In genomic region chr10:103278862-103279298, GRCh38 we compare ENCODE assay signal across 8 cellular contexts. TPM values are rescaled to one million over a fixed set of nuclear protein-coding genes. Genes with fewer than 3 reads are reported as not detected.
DNase-seq lines count a peak whose midpoint lies in the region; ATAC-seq, FAIRE-seq and TF ChIP-seq lines count a peak whose summit lies in the region.

No MANE protein-coding gene starts in this region.

- no peak overlapping the region for H3K18ac ChIP-seq in H1 (ENCODE audit: extremely low read depth, low read length)

- H4K91ac ChIP-seq in H1 (replicated peaks; ENCODE audit: insufficient read length, low read length) = no peak overlapping the region

- H3K27me3 ChIP-seq in H1 (replicated peaks in 1 of 4; ENCODE audit: control insufficient read depth in 3 of 4, extremely low read depth in 1 of 4, insufficient read depth in 3 of 4, low read length in 3 of 4) (peaks cover 17 to 40% (median 37%) of the 10 kb centered on the region in 4 experiments), neural progenitor cell (peaks cover 68% of the 10 kb centered on the region)

- no peak overlapping the region for H3K56ac ChIP-seq in H1 (replicated peaks; ENCODE audit: insufficient read length, low read depth, low read length)

- ATAC-seq in activated B cell treated with CpG ODN at 0.5 μM for 24 hours (ENCODE audit: low read depth) = no peak
- no peak for ATAC-seq in HG03095 (IDR thresholded peaks at IDR 0.05; ENCODE audit: unreplicated experiment)

- TF ChIP-seq EP300 in H1 (IDR thresholded peaks at IDR 0.05; ENCODE audit: borderline replicate concordance in 1 of 2, low read depth in 2 of 2, low read length in 2 of 2) = no peak

- intact Hi-C loops in activated B cell treated with CpG ODN at 0.5 μM for 24 hours (cut with micrococcal nuclease) = no loop called here

- H3F3A ChIP-seq in neural progenitor cell (ENCODE audit: low read depth) = peaks cover 48% of the 10 kb centered on the region

- POLR2A ChIA-PET in HEK293T (lab: Yijun Ruan, JAX) = interaction anchor here (0.7 to 1.7 kb wide), 2 partner anchors 17 to 30 kb away, joined by 3 read pairs; no protein-coding TSS in a partner anchor
- POLR2A ChIA-PET in activated B cell treated with CpG ODN at 0.5 μM for 24 hours (lab: Charles Lee) = no interaction called here
- POLR2A ChIA-PET in H1 (lab: Charles Lee; ENCODE audit: partially characterized antibody) = interaction anchor here (0.6 to 1.2 kb wide), 5 partner anchors 28 to 67 kb away, joined by 3 read pairs; no protein-coding TSS in a partner anchor

- no peak overlapping the region for H2BK5ac ChIP-seq in H1 (ENCODE audit: low read depth, low read length)

- peak overlapping the region; percentile 85 to 88 for H3K4me2 ChIP-seq in H1 (ENCODE audit: insufficient read depth in 1 of 2, low read depth in 2 of 2, low read length in 2 of 2)
- no peak overlapping the region for H3K4me2 ChIP-seq in neural progenitor cell

- TF ChIP-seq CTCF in activated B cell treated with CpG ODN at 0.5 μM for 24 hours (IDR thresholded peaks at IDR 0.05) (no peak), H1 (IDR thresholded peaks at IDR 0.05; ENCODE audit: control extremely low read depth in 1 of 3, insufficient read depth in 1 of 3, low read depth in 1 of 3, low read length in 3 of 3) (no peak), neural progenitor cell (IDR thresholded peaks at IDR 0.05) (no peak)

- H2AFZ ChIP-seq in H1 (ENCODE audit: low read length) (no peak overlapping the region), neural progenitor cell (replicated peaks) (no peak overlapping the region)

- no peak overlapping the region for H4K5ac ChIP-seq in H1 (ENCODE audit: insufficient read length, low read depth, low read length)

- H2BK20ac ChIP-seq in H1 (ENCODE audit: low read length) = no peak overlapping the region

- H3K9ac ChIP-seq in H1 (replicated peaks in 1 of 4; ENCODE audit: extremely low read depth in 1 of 4, low read depth in 3 of 4, low read length in 3 of 4) = no peak overlapping the region
- H3K9ac ChIP-seq in neural progenitor cell = no peak overlapping the region

- H3K27ac ChIP-seq in H1 (ENCODE audit: low read depth, low read length) (no peak overlapping the region), neural progenitor cell (no peak overlapping the region)

- H3K9me3 Mint-ChIP-seq in activated B cell treated with CpG ODN at 0.5 μM for 24 hours = no peaks in the 10 kb centered on the region
- no peaks in the 10 kb centered on the region for H3K9me3 Mint-ChIP-seq in neural progenitor cell

- H3K79me2 ChIP-seq in H1 (ENCODE audit: control insufficient read depth in 1 of 2, insufficient read depth in 2 of 2, low read length in 2 of 2) (no peaks in the 10 kb centered on the region), neural progenitor cell (ENCODE audit: low read depth) (no peaks in the 10 kb centered on the region)

- DNase-seq in AG08395 (ENCODE audit: low spot score) = peak; percentile 35
- peak; percentile 46 for DNase-seq in HEK293T (ENCODE audit: extremely low spot score)
- DNase-seq in activated B cell treated with CpG ODN at 0.5 μM for 24 hours = peak; percentile 21
- peak in 1 of 2 experiments; percentile 85 for DNase-seq in H1 (ENCODE audit: low read depth in 1 of 2, low spot score in 2 of 2)
- peak; percentile 90 for DNase-seq in neural progenitor cell (ENCODE audit: low spot score)
- no peak for DNase-seq in NCI-H1436 (lab: John Stamatoyannopoulos, UW)
- no peak for DNase-seq in D341Med (ENCODE audit: low spot score)

- H3K79me1 ChIP-seq in H1 (ENCODE audit: low read depth, low read length) = no peaks in the 10 kb centered on the region

- no peak overlapping the region for H3K4me3 Mint-ChIP-seq in activated B cell treated with CpG ODN at 0.5 μM for 24 hours
- H3K4me3 Mint-ChIP-seq in neural progenitor cell = peak overlapping the region; percentile 79

- no peak overlapping the region for H2BK120ac ChIP-seq in H1 (replicated peaks; ENCODE audit: low read depth, low read length)

- no peak overlapping the region for H4K8ac ChIP-seq in H1 (ENCODE audit: extremely low read depth, insufficient read depth, low read length)

- H2AK5ac ChIP-seq in H1 (ENCODE audit: low read depth, low read length) = no peak overlapping the region

- H3K4me3 ChIP-seq in H1 (ENCODE audit: extremely low read depth in 1 of 4, insufficient read depth in 2 of 4, low read depth in 3 of 4, low read length in 4 of 4) (peak overlapping the region in 2 of 4 experiments; percentile 62 to 66; a peak in 3 of 8 replicates), neural progenitor cell (no peak overlapping the region)

- no peak overlapping the region for H2BK15ac ChIP-seq in H1 (ENCODE audit: low read length)

- peaks cover 16% of the 10 kb centered on the region for H3K23me2 ChIP-seq in H1 (ENCODE audit: low read depth, low read length)

- H3K36me3 ChIP-seq in H1 (ENCODE audit: control insufficient read depth in 2 of 4, insufficient read depth in 4 of 4, low read length in 3 of 4) (no peaks in the 10 kb centered on the region), neural progenitor cell (no peaks in the 10 kb centered on the region)

- H3K9me3 ChIP-seq in H1 (ENCODE audit: insufficient read depth in 2 of 2, low read depth in 1 of 2, low read length in 1 of 2) = no peaks in the 10 kb centered on the region
- H3K9me3 ChIP-seq in neural progenitor cell (ENCODE audit: low read depth) = no peaks in the 10 kb centered on the region

- TF ChIP-seq POLR2A in H1 (IDR thresholded peaks at IDR 0.05; ENCODE audit: control extremely low read depth in 1 of 2, low read depth in 2 of 2, low read length in 2 of 2) = no peak

- H3K36me3 Mint-ChIP-seq in activated B cell treated with CpG ODN at 0.5 μM for 24 hours (ENCODE audit: low read depth) (no peaks in the 10 kb centered on the region), neural progenitor cell (no peaks in the 10 kb centered on the region)

- H3K23ac ChIP-seq in H1 (ENCODE audit: insufficient read length) = no peak overlapping the region

- peak; percentile 63 for FAIRE-seq in H1 (lab: Jason Lieb, UNC)

- H3K4me1 ChIP-seq in H1 (replicated peaks in 1 of 4; ENCODE audit: control insufficient read depth in 3 of 4, insufficient read depth in 4 of 4, low read length in 3 of 4) (peaks cover 10 to 19% (median 15%) of the 10 kb centered on the region in 4 experiments), neural progenitor cell (peaks cover 34% of the 10 kb centered on the region)

- H3K4me1 Mint-ChIP-seq in activated B cell treated with CpG ODN at 0.5 μM for 24 hours = peaks cover 8% of the 10 kb centered on the region
- H3K4me1 Mint-ChIP-seq in neural progenitor cell = peaks cover 23% of the 10 kb centered on the region

- H2BK12ac ChIP-seq in H1 (ENCODE audit: low read depth, low read length) = no peak overlapping the region

- WGBS in H1 (ENCODE audit: extremely low coverage in 1 of 2, insufficient coverage in 1 of 2, insufficient read length in 1 of 2, insufficient replicate concordance in 2 of 2, low coverage in 1 of 2, low lambda C conversion rate in 2 of 2, missing lambda C conversion rate in 1 of 2), 2 experiments = 22% methylated on average over 11 of the region's 11 CpGs; no CpG with 5 or more reads in 1 of the 2 experiments

- H4K20me1 ChIP-seq in H1 (replicated peaks in 1 of 2; ENCODE audit: control insufficient read depth in 1 of 2, insufficient read depth in 2 of 2, low read length in 2 of 2) (peaks cover 3 to 12% of the 10 kb centered on the region in 2 experiments), neural progenitor cell (ENCODE audit: low read depth) (peaks cover 48% of the 10 kb centered on the region)

- H3K27ac Mint-ChIP-seq in activated B cell treated with CpG ODN at 0.5 μM for 24 hours (no peak overlapping the region), neural progenitor cell (no peak overlapping the region)

- no peak overlapping the region for H3K14ac ChIP-seq in H1 (ENCODE audit: insufficient read length)

- CTCF ChIA-PET in HEK293T (lab: Yijun Ruan, JAX) (interaction anchor here (0.7 to 2.0 kb wide), 2 partner anchors 34 to 40 kb away, joined by 3 to 5 read pairs; no protein-coding TSS in a partner anchor), activated B cell treated with CpG ODN at 0.5 μM for 24 hours (lab: Charles Lee) (interaction anchor here (1.0 kb wide), 1 partner anchor 35 kb away, joined by 3 read pairs; no protein-coding TSS in a partner anchor), H1 (lab: Charles Lee; ENCODE audit: partially characterized antibody) (interaction anchor here (0.6 to 2.7 kb wide), 6 partner anchors 9 to 1460 kb away, joined by 3 to 5 read pairs (median 4); no protein-coding TSS in a partner anchor)

- no peak for TF ChIP-seq RAD21 in H1 (IDR thresholded peaks at IDR 0.05 in 1 of 2, conservative IDR thresholded peaks at IDR 0.05 in 1 of 2; ENCODE audit: low read depth in 2 of 2, low read length in 2 of 2)

- H3K4ac ChIP-seq in H1 (replicated peaks; ENCODE audit: insufficient read length, low read depth, low read length) = no peak overlapping the region

- H3K27me3 Mint-ChIP-seq in activated B cell treated with CpG ODN at 0.5 μM for 24 hours = peaks cover 63% of the 10 kb centered on the region
- H3K27me3 Mint-ChIP-seq in neural progenitor cell (ENCODE audit: insufficient read depth, low read depth) = peaks cover 33% of the 10 kb centered on the region

RNA-seq across cellular contexts. Expression of gene INA, which starts 1.9 kb away (rescaled TPM):
- total RNA-seq in activated B cell treated with CpG ODN at 0.5 μM for 24 hours = not detected in 2 replicates
- 17.4 and 18.1 TPM in 2 replicates for total RNA-seq in H1 (2021; fragmentation: NEBNext Ultra II Directional; extraction: Animal tissue kit (Norgen Biotek cat#: 25700))
- polyA plus RNA-seq in H1 (2011; rRNA removed) = 13.4 and 17.1 TPM in 2 replicates
- 15.8 TPM for polyA plus RNA-seq in H1 (2011; cell fraction: cytosol; rRNA removed)
- 9.5 TPM for polyA plus RNA-seq in H1 (2011; cell fraction: nucleus; rRNA removed)
- polyA plus RNA-seq in H1 (2012, experiment 1 of 2) = 11.7 to 12.2 TPM (median 11.9 TPM) in 4 replicates
- polyA plus RNA-seq in H1 (2012, experiment 2 of 2) = 4.6 TPM
- 20.2 TPM for polyA plus RNA-seq in H1 (2013, experiment 1 of 2)
- polyA plus RNA-seq in H1 (2013, experiment 2 of 2) = 21.0 TPM
- polyA minus RNA-seq in H1 (2011; rRNA and poly(A)+ RNA removed) = 9.0 and 12.0 TPM in 2 replicates
- polyA minus RNA-seq in H1 (2011; cell fraction: cytosol; rRNA and poly(A)+ RNA removed) = 9.2 TPM
- 5.6 TPM for polyA minus RNA-seq in H1 (2011; cell fraction: nucleus; rRNA and poly(A)+ RNA removed)
- 9.7 and 9.8 TPM in 2 replicates for total RNA-seq in neural progenitor cell (ENCODE audit: low replicate concordance)

RNA-seq across cellular contexts. Expression of gene RPEL1, which starts 33.2 kb away (rescaled TPM):
- total RNA-seq in activated B cell treated with CpG ODN at 0.5 μM for 24 hours (not detected in 2 replicates), neural progenitor cell (ENCODE audit: low replicate concordance) (not detected in 2 replicates)
- total RNA-seq in H1 (2021; fragmentation: NEBNext Ultra II Directional; extraction: Animal tissue kit (Norgen Biotek cat#: 25700)) = not detected in 2 replicates
- polyA plus RNA-seq in H1 (2011; rRNA removed) = 0.12 and 0.13 TPM in 2 replicates
- polyA plus RNA-seq in H1 (2011; cell fraction: cytosol; rRNA removed) = 0.03 TPM
- 0.04 TPM for polyA plus RNA-seq in H1 (2011; cell fraction: nucleus; rRNA removed)
- polyA plus RNA-seq in H1 (2012, experiment 1 of 2) = 0.08 to 0.11 TPM (median 0.08 TPM) in 3 of 4 replicates, not detected in the other
- polyA plus RNA-seq in H1 (2012, experiment 2 of 2) = not detected
- not detected for polyA plus RNA-seq in H1 (2013, experiment 1 of 2)
- not detected for polyA plus RNA-seq in H1 (2013, experiment 2 of 2)
- polyA minus RNA-seq in H1 (2011; rRNA and poly(A)+ RNA removed) = 0.07 and 0.16 TPM in 2 replicates
- polyA minus RNA-seq in H1 (2011; cell fraction: cytosol; rRNA and poly(A)+ RNA removed) = not detected
- polyA minus RNA-seq in H1 (2011; cell fraction: nucleus; rRNA and poly(A)+ RNA removed) = not detected

Comparison
In these comparisons a context has a peak if more than half of its experiments do, and no peak if none do; other contexts are left out.
1. DNase-seq: peak in AG08395 (single experiment), HEK293T (single experiment), activated B cell treated with CpG ODN at 0.5 μM for 24 hours (single experiment) and neural progenitor cell (single experiment); none in NCI-H1436 (single experiment) and D341Med (single experiment).
2. RNA of gene INA, which starts 1.9 kb away (total RNA-seq): 17.4 to 18.1 TPM in H1 and 9.7 to 9.8 TPM in neural progenitor cell; not detected in activated B cell treated with CpG ODN at 0.5 μM for 24 hours; every median in the first group is over 10 times any median in the second.